ENCODE assay signal across 4 cellular contexts in the genomic region with DNA sequence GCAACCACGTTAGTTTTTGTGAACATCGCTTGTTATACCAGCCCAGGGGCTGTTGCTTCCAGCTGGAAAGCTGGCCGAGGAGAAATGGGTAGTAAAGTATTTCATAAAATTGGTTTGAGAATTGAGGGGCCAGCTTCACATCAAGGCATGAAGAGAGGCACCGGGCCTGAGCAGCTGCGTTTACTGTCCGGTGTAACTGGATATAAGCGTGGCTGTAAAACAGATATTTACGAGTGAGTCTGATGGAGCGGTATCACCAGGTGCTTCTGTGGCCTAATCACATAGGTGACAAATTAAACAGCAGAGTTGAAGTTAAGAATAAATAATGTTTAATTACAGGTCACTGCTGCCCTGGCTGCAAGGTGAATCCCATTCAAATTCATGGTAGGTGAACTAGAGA.
"Had no signal": no experiment of that assay in that cellular context is flagged by ENCODE, and none has a peak within 500 bp of the region (broad histone marks: within the 10 kb centered on the region; RNA-seq: fewer than 3 reads in every experiment).

No MANE protein-coding gene starts in this region.

- ATAC-seq: GM23338 had no signal

- H3K4me3 ChIP-seq: GM23338 had no signal

- DNase-seq: H9, HCEC 1CT, IMR-90 had no signal

- H3K4me3 Mint-ChIP-seq: GM23338, H9 had no signal

- H3K9me3 Mint-ChIP-seq: H9 had no signal

- H3K27ac Mint-ChIP-seq: GM23338, H9 had no signal
